In the genomic region with DNA sequence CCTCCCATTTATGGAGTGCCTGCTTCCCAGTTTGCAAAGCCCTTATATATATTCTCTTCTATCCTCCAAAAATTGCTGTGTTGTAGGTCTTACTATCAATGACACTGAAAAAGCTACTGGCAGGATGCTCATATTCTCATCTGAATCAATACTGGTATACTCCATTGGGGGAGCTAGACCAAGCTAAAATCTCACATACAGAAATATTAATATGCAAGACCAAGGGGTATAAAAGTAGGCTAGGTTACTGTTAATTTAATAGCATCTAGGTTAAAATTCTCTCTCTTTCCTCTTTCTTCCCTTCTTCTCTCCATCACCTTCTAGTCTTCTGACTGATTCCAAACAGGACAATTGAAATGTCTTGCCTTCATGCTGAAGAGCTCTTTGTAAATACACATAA, we compare ENCODE assay signal across 11 cellular contexts. TPM values are rescaled to one million over a fixed set of nuclear protein-coding genes. Genes with fewer than 3 reads are reported as not detected.
A peak's percentile ranks its signal among the peaks of the same experiment; 100 is the strongest.
DNase-seq lines count a peak whose midpoint lies in the region; ATAC-seq and TF ChIP-seq lines count a peak whose summit lies in the region.
"Had no signal": no experiment of that assay in that cellular context is flagged by ENCODE, and none has a peak within 500 bp of the region (broad histone marks: within the 10 kb centered on the region; RNA-seq: fewer than 3 reads in every experiment).

No MANE protein-coding gene starts in this region.

- H3K27me3 ChIP-seq in skeletal muscle satellite cell (ENCODE audit: control insufficient read depth, insufficient read depth, low read length) = peaks cover 51% of the 10 kb centered on the region

- ATAC-seq in T-cell (replicated peaks in 1 of 4) (no peak), GM18517 (IDR thresholded peaks at IDR 0.05; ENCODE audit: unreplicated experiment) (no peak)
- ATAC-seq in stimulated activated naive B cell treated with anti-CD40 and anti-IgM and Interleukin-4, amounts not matched to agents 10 μg/mL and 1 μg/mL and 100 μg/mL, for 72 hours (replicated peaks) = no peak

- peak; percentile 20 for TF ChIP-seq CTCF in endothelial cell (IDR thresholded peaks at IDR 0.05; ENCODE audit: unreplicated experiment)

- H3K4me1 ChIP-seq in skeletal muscle satellite cell (ENCODE audit: control insufficient read depth, insufficient read depth, low read length) = peaks cover 6% of the 10 kb centered on the region

- H3K9ac ChIP-seq in skeletal muscle satellite cell (ENCODE audit: low read depth, low read length) = no peak overlapping the region

- no peaks in the 10 kb centered on the region for H3K9me3 ChIP-seq in skeletal muscle satellite cell (replicated peaks; ENCODE audit: low read length)

- H3K4me3 Mint-ChIP-seq in endothelial cell (ENCODE audit: unreplicated experiment) (peak overlapping the region; percentile 88), T-cell (no peak overlapping the region)
- no peak overlapping the region for H3K4me3 Mint-ChIP-seq in stimulated activated naive B cell treated with anti-CD40 and anti-IgM and Interleukin-4, amounts not matched to agents 10 μg/mL and 1 μg/mL and 100 μg/mL, for 72 hours
- H3K4me3 Mint-ChIP-seq: CD4-positive, alpha-beta T cell had no signal

- H3K4me2 ChIP-seq in skeletal muscle satellite cell (ENCODE audit: low read length) = peak overlapping the region; percentile 83

- no peaks in the 10 kb centered on the region for H3K36me3 ChIP-seq in skeletal muscle satellite cell (ENCODE audit: insufficient read depth, low read length)

- POLR2A ChIA-PET in T-cell (lab: Charles Lee) = no interaction called here

- H3K4me1 Mint-ChIP-seq in endothelial cell (ENCODE audit: unreplicated experiment) (peaks cover 18% of the 10 kb centered on the region), T-cell (peaks cover 2 to 12% (median 9%) of the 10 kb centered on the region in 3 donors)
- peaks cover 0 to 13% of the 10 kb centered on the region in 2 donors for H3K4me1 Mint-ChIP-seq in stimulated activated naive B cell treated with anti-CD40 and anti-IgM and Interleukin-4, amounts not matched to agents 10 μg/mL and 1 μg/mL and 100 μg/mL, for 72 hours

- H3K9me3 Mint-ChIP-seq in endothelial cell (ENCODE audit: unreplicated experiment) = no peaks in the 10 kb centered on the region
- peaks cover 6 to 14% (median 11%) of the 10 kb centered on the region in 3 donors for H3K9me3 Mint-ChIP-seq in T-cell
- H3K9me3 Mint-ChIP-seq in stimulated activated naive B cell treated with anti-CD40 and anti-IgM and Interleukin-4, amounts not matched to agents 10 μg/mL and 1 μg/mL and 100 μg/mL, for 72 hours = peaks cover 5 to 7% of the 10 kb centered on the region in 2 donors

- peaks cover 11% of the 10 kb centered on the region for H3K27me3 Mint-ChIP-seq in endothelial cell (ENCODE audit: unreplicated experiment)
- H3K27me3 Mint-ChIP-seq in T-cell = peaks cover 50 to 54% of the 10 kb centered on the region in 2 donors
- peaks cover 44 to 67% of the 10 kb centered on the region in 2 donors for H3K27me3 Mint-ChIP-seq in stimulated activated naive B cell treated with anti-CD40 and anti-IgM and Interleukin-4, amounts not matched to agents 10 μg/mL and 1 μg/mL and 100 μg/mL, for 72 hours

- H3K36me3 Mint-ChIP-seq in endothelial cell (ENCODE audit: low read depth, unreplicated experiment) = no peaks in the 10 kb centered on the region
- H3K36me3 Mint-ChIP-seq in T-cell = no peaks in the 10 kb centered on the region
- H3K36me3 Mint-ChIP-seq in stimulated activated naive B cell treated with anti-CD40 and anti-IgM and Interleukin-4, amounts not matched to agents 10 μg/mL and 1 μg/mL and 100 μg/mL, for 72 hours = peaks cover 4 to 17% of the 10 kb centered on the region in 2 donors

- DNase-seq in NCI-H748 (lab: John Stamatoyannopoulos, UW; ENCODE audit: unreplicated experiment) = peak; percentile 35
- no peak for DNase-seq in NCI-H748 treated with DMSO at 0.1 percent for 48 hours (lab: John Stamatoyannopoulos, UW)
- DNase-seq in NCI-H82 (lab: John Stamatoyannopoulos, UW) = peak; percentile 47
- no peak for DNase-seq in endothelial cell (ENCODE audit: low spot score)
- DNase-seq in T-cell = no peak
- no peak for DNase-seq in stimulated activated naive B cell treated with anti-CD40 and anti-IgM and Interleukin-4, amounts not matched to agents 10 μg/mL and 1 μg/mL and 100 μg/mL, for 72 hours
- DNase-seq: CD4-positive, alpha-beta T cell; NCI-H2029; stimulated activated CD4-positive, alpha-beta T cell treated with anti-CD3 and anti-CD28 coated beads, Interleukin-1b, Interleukin-23, amount 100 ng/mL, for 48 hours had no signal

- CTCF ChIA-PET in T-cell (lab: Charles Lee) = no interaction called here

- H3K4me3 ChIP-seq in skeletal muscle satellite cell (ENCODE audit: low read length) = no peak overlapping the region

- H3K27ac Mint-ChIP-seq in endothelial cell (ENCODE audit: unreplicated experiment) (no peak overlapping the region), T-cell (no peak overlapping the region)
- H3K27ac Mint-ChIP-seq in stimulated activated naive B cell treated with anti-CD40 and anti-IgM and Interleukin-4, amounts not matched to agents 10 μg/mL and 1 μg/mL and 100 μg/mL, for 72 hours = no peak overlapping the region
- H3K27ac Mint-ChIP-seq: CD4-positive, alpha-beta T cell had no signal

RNA-seq across cellular contexts. Expression of gene BDNF, which starts 17.1 kb away (rescaled TPM):
- total RNA-seq in endothelial cell (ENCODE audit: unreplicated experiment) (0.10 TPM), T-cell (under 1 TPM in 1 of 5 donors, not detected in 4; 0.09 TPM)
- total RNA-seq in skeletal muscle satellite cell (2012; rRNA removed) = 0.25 and 1.5 TPM in 2 replicates
- total RNA-seq: CD4-positive, alpha-beta T cell had no signal

Comparison
In these comparisons a context has a peak if more than half of its experiments do, and no peak if none do; other contexts are left out.
1. DNase-seq: peak in NCI-H748 (single experiment) and NCI-H82 (single experiment); none in NCI-H748 treated with DMSO at 0.1 percent for 48 hours (single experiment), endothelial cell (single experiment), T-cell (0 of 34) and stimulated activated naive B cell treated with anti-CD40 and anti-IgM and Interleukin-4, amounts not matched to agents 10 μg/mL and 1 μg/mL and 100 μg/mL, for 72 hours (single experiment).